Comparison of ENCODE assay signal across 11 cellular contexts in genomic region chr10:46216836-46217748, GRCh38.
A peak's percentile ranks its signal among the peaks of the same experiment; 100 is the strongest.
DNase-seq lines count a peak whose midpoint lies in the region; ATAC-seq and TF ChIP-seq lines count a peak whose summit lies in the region.
"Had no signal": no experiment of that assay in that cellular context is flagged by ENCODE, and none has a peak within 500 bp of the region (broad histone marks: within the 10 kb centered on the region; RNA-seq: fewer than 3 reads in every experiment).

No MANE protein-coding gene starts in this region.

- no peak overlapping the region for H2BK5ac ChIP-seq in IMR-90 (ENCODE audit: low read depth, low read length, poor library complexity, severe bottlenecking)

- POLR2A ChIA-PET in IMR-90 (lab: Charles Lee; ENCODE audit: unreplicated experiment): no interaction called here
- POLR2A ChIA-PET in activated CD8-positive, alpha-beta T cell treated with anti-CD3 and anti-CD28 coated beads, Interleukin-2, amount 10 ng/mL, durations not matched to agents 7 days and 5 days (lab: Charles Lee): no interaction called here
- POLR2A ChIA-PET in naive thymus-derived CD4-positive, alpha-beta T cell (lab: Charles Lee): interaction anchor here (0.8 kb wide), 1 partner anchor 210 kb away, joined by 3 read pairs; no protein-coding TSS in a partner anchor

- H3K36me3 ChIP-seq in IMR-90 (ENCODE audit: control insufficient read depth, insufficient read depth, low read length): no peaks in the 10 kb centered on the region
- H3K36me3 ChIP-seq in naive thymus-derived CD4-positive, alpha-beta T cell (ENCODE audit: control insufficient read depth in 2 of 3, insufficient read depth in 3 of 3, low read length in 3 of 3): peaks cover 0 to 52% (median 0%) of the 10 kb centered on the region in 3 experiments

- H3K9me3 Mint-ChIP-seq in activated CD8-positive, alpha-beta T cell treated with anti-CD3 and anti-CD28 coated beads, Interleukin-2, amount 10 ng/mL, durations not matched to agents 7 days and 5 days (ENCODE audit: insufficient read depth): no peaks in the 10 kb centered on the region
- no peaks in the 10 kb centered on the region for H3K9me3 Mint-ChIP-seq in naive thymus-derived CD4-positive, alpha-beta T cell

- no peak overlapping the region for H3K4me3 Mint-ChIP-seq in activated CD8-positive, alpha-beta T cell treated with anti-CD3 and anti-CD28 coated beads, Interleukin-2, amount 10 ng/mL, durations not matched to agents 7 days and 5 days
- no peak overlapping the region for H3K4me3 Mint-ChIP-seq in naive thymus-derived CD4-positive, alpha-beta T cell

- no peak overlapping the region for H4K5ac ChIP-seq in IMR-90 (ENCODE audit: low read depth, low read length)

- TF ChIP-seq CTCF in GM13976 (IDR thresholded peaks at IDR 0.05; ENCODE audit: borderline replicate concordance, control extremely low read depth, extremely low read depth, insufficient read depth, missing control alignments) (no peak), IMR-90 (conservative IDR thresholded peaks at IDR 0.05; ENCODE audit: low read depth, low read length) (no peak)

- no peak overlapping the region for H3K14ac ChIP-seq in IMR-90 (replicated peaks; ENCODE audit: low read depth, low read length)

- H3K56ac ChIP-seq in IMR-90 (ENCODE audit: extremely low read depth, insufficient read depth, low read length): no peak overlapping the region

- no peak overlapping the region for H3K18ac ChIP-seq in IMR-90 (ENCODE audit: low read depth, low read length)

- H3K9ac ChIP-seq in IMR-90 (ENCODE audit: low read depth, low read length): no peak overlapping the region

- no peak overlapping the region for H3K27ac ChIP-seq in IMR-90 (ENCODE audit: insufficient read depth, low read length)
- no peak overlapping the region for H3K27ac ChIP-seq in naive thymus-derived CD4-positive, alpha-beta T cell (ENCODE audit: low read depth, low read length)

- in situ Hi-C loops in GM13976 (cut with MboI; ENCODE audit: low sequenced_read_pairs, unreplicated experiment) (no loop called here), IMR-90 (cut with MboI; ENCODE audit: low sequenced_read_pairs) (no loop called here)

- no peak overlapping the region for H3K4ac ChIP-seq in IMR-90 (ENCODE audit: low read depth, low read length)

- H2AFZ ChIP-seq in IMR-90 (replicated peaks; ENCODE audit: low read length, poor library complexity): no peak overlapping the region

- peak overlapping the region; percentile 13 for H2AK9ac ChIP-seq in IMR-90 (replicated peaks; ENCODE audit: low read depth, low read length, poor library complexity)

- no peaks in the 10 kb centered on the region for H3K4me1 ChIP-seq in IMR-90 (ENCODE audit: control insufficient read depth, insufficient read depth, low read length)
- H3K4me1 ChIP-seq in naive thymus-derived CD4-positive, alpha-beta T cell (ENCODE audit: control insufficient read depth in 2 of 2, insufficient read depth in 2 of 2, low read length in 2 of 2): no peaks in the 10 kb centered on the region

- peaks cover 20% of the 10 kb centered on the region for H3K4me1 Mint-ChIP-seq in activated CD8-positive, alpha-beta T cell treated with anti-CD3 and anti-CD28 coated beads, Interleukin-2, amount 10 ng/mL, durations not matched to agents 7 days and 5 days (ENCODE audit: low read depth)
- peaks cover 10 to 27% (median 17%) of the 10 kb centered on the region in 7 donors for H3K4me1 Mint-ChIP-seq in naive thymus-derived CD4-positive, alpha-beta T cell

- peaks cover 4% of the 10 kb centered on the region; the same call in 1 of the 2 replicates for H3K9me1 ChIP-seq in IMR-90 (ENCODE audit: insufficient read depth, low read length)

- no peak for ATAC-seq in IMR-90 (ENCODE audit: low read depth)
- ATAC-seq in activated CD8-positive, alpha-beta T cell treated with anti-CD3 and anti-CD28 coated beads, Interleukin-2, amount 10 ng/mL, durations not matched to agents 7 days and 5 days: no peak
- peak; percentile 32 for ATAC-seq in naive thymus-derived CD4-positive, alpha-beta T cell

- no peak overlapping the region for H3K23ac ChIP-seq in IMR-90 (ENCODE audit: low read depth, low read length)

- no peak overlapping the region for H2AK5ac ChIP-seq in IMR-90 (ENCODE audit: low read depth, low read length)

- H3K79me1 ChIP-seq in IMR-90 (ENCODE audit: low read depth in 1 of 2, low read length in 2 of 2): no peaks in the 10 kb centered on the region

- no peak overlapping the region for H3K4me2 ChIP-seq in IMR-90 (ENCODE audit: low read depth, low read length)

- no peak overlapping the region for H2BK20ac ChIP-seq in IMR-90 (ENCODE audit: low read depth, low read length)

- dilution Hi-C loops in IMR-90 (cut with HindIII; ENCODE audit: low sequenced_read_pairs, unreplicated experiment): no loop called here

- H4K91ac ChIP-seq in IMR-90 (ENCODE audit: insufficient read depth, low read depth, low read length): no peak overlapping the region

- no peaks in the 10 kb centered on the region for H3K27me3 Mint-ChIP-seq in activated CD8-positive, alpha-beta T cell treated with anti-CD3 and anti-CD28 coated beads, Interleukin-2, amount 10 ng/mL, durations not matched to agents 7 days and 5 days (ENCODE audit: low read depth)
- H3K27me3 Mint-ChIP-seq in naive thymus-derived CD4-positive, alpha-beta T cell: no peaks in the 10 kb centered on the region

- no peak overlapping the region for H2BK120ac ChIP-seq in IMR-90 (ENCODE audit: low read depth, low read length)

- H2BK15ac ChIP-seq in IMR-90 (ENCODE audit: low read depth, low read length): no peak overlapping the region

- H3K36me3 Mint-ChIP-seq in activated CD8-positive, alpha-beta T cell treated with anti-CD3 and anti-CD28 coated beads, Interleukin-2, amount 10 ng/mL, durations not matched to agents 7 days and 5 days (ENCODE audit: low read depth): peaks cover 20% of the 10 kb centered on the region
- peaks cover 11 to 45% (median 17%) of the 10 kb centered on the region in 5 donors for H3K36me3 Mint-ChIP-seq in naive thymus-derived CD4-positive, alpha-beta T cell

- peaks cover 18% of the 10 kb centered on the region for H3K27me3 ChIP-seq in IMR-90 (ENCODE audit: control insufficient read depth, insufficient read depth, low read length)
- no peaks in the 10 kb centered on the region for H3K27me3 ChIP-seq in naive thymus-derived CD4-positive, alpha-beta T cell (ENCODE audit: control insufficient read depth in 2 of 2, insufficient read depth in 2 of 2, low read length in 2 of 2)

- TF ChIP-seq POLR2A in IMR-90 (IDR thresholded peaks at IDR 0.05; ENCODE audit: low read depth, low read length): no peak

- no peaks in the 10 kb centered on the region for H4K20me1 ChIP-seq in IMR-90 (ENCODE audit: insufficient read depth, low read length)

- no peak overlapping the region for H3K4me3 ChIP-seq in IMR-90 (ENCODE audit: insufficient read depth, low read depth, low read length)
- no peak overlapping the region for H3K4me3 ChIP-seq in naive thymus-derived CD4-positive, alpha-beta T cell (ENCODE audit: low read length)
- H3K4me3 ChIP-seq: lung had no signal

- intact Hi-C loops in IMR-90 (cut with micrococcal nuclease): no loop called here
- intact Hi-C loops in naive thymus-derived CD4-positive, alpha-beta T cell (cut with micrococcal nuclease): no loop called here

- TF ChIP-seq RAD21 in IMR-90 (IDR thresholded peaks at IDR 0.05; ENCODE audit: low read length): no peak

- H4K8ac ChIP-seq in IMR-90 (ENCODE audit: low read depth in 2 of 2, low read length in 2 of 2): no peak overlapping the region

- CTCF ChIA-PET in IMR-90 (lab: Yijun Ruan, JAX): interaction anchor here (1.0 kb wide), 1 partner anchor 12 kb away, joined by 4 read pairs; no protein-coding TSS in a partner anchor
- CTCF ChIA-PET in activated CD8-positive, alpha-beta T cell treated with anti-CD3 and anti-CD28 coated beads, Interleukin-2, amount 10 ng/mL, durations not matched to agents 7 days and 5 days (lab: Charles Lee): no interaction called here
- CTCF ChIA-PET in naive thymus-derived CD4-positive, alpha-beta T cell (lab: Charles Lee): no interaction called here

- DNase-seq in GM13976 (ENCODE audit: low spot score) (peak; percentile 61), IMR-90 (no peak), NCI-H1694 (lab: John Stamatoyannopoulos, UW) (no peak), DMS79 (lab: John Stamatoyannopoulos, UW) (no peak)
- DNase-seq in activated CD8-positive, alpha-beta T cell treated with anti-CD3 and anti-CD28 coated beads, Interleukin-2, amount 10 ng/mL, durations not matched to agents 7 days and 5 days: peak; percentile 11
- no peak for DNase-seq in naive thymus-derived CD4-positive, alpha-beta T cell
- DNase-seq in stimulated activated CD4-positive, alpha-beta T cell treated with anti-CD3 and anti-CD28 coated beads, Interleukin-1b, Interleukin-23, amount 100 ng/mL, for 48 hours: no peak
- DNase-seq in central memory CD4-positive, alpha-beta T cell: no peak
- DNase-seq: NCI-H2171, retina had no signal

- no peak overlapping the region for H3K27ac Mint-ChIP-seq in activated CD8-positive, alpha-beta T cell treated with anti-CD3 and anti-CD28 coated beads, Interleukin-2, amount 10 ng/mL, durations not matched to agents 7 days and 5 days
- H3K27ac Mint-ChIP-seq in naive thymus-derived CD4-positive, alpha-beta T cell: peak overlapping the region in 7 of 9 donors; percentile 25 to 82 (median 61)

- BruUV-seq in IMR-90 (replicated peaks; lab: Mats Ljungman, UMichigan): no TSS peak

- H3K9me3 ChIP-seq in IMR-90 (ENCODE audit: control insufficient read depth, insufficient read depth, low read length): no peaks in the 10 kb centered on the region
- no peaks in the 10 kb centered on the region for H3K9me3 ChIP-seq in naive thymus-derived CD4-positive, alpha-beta T cell (ENCODE audit: control insufficient read depth in 2 of 3, low read length in 3 of 3)

- 79% methylated on average over 8 of the region's 17 CpGs; no CpG with 5 or more reads in 1 of the 2 experiments for WGBS in IMR-90 (ENCODE audit: extremely low coverage in 2 of 2, insufficient read length in 1 of 2), 2 experiments

TF ChIP-seq in IMR-90, 13 proteins besides CTCF, POLR2A, EP300 and RAD21:
- TF ChIP-seq BHLHE40 (IDR thresholded peaks at IDR 0.05; ENCODE audit: low read depth, low read length) (no peak), MXI1 (IDR thresholded peaks at IDR 0.05; ENCODE audit: borderline replicate concordance, low read depth, low read length) (no peak), USF2 (IDR thresholded peaks at IDR 0.05; ENCODE audit: low read depth, low read length) (no peak)

Comparison
In these comparisons a context has a peak if more than half of its experiments do, and no peak if none do; other contexts are left out.
1. DNase-seq: peak in GM13976 (single experiment) and activated CD8-positive, alpha-beta T cell treated with anti-CD3 and anti-CD28 coated beads, Interleukin-2, amount 10 ng/mL, durations not matched to agents 7 days and 5 days (single experiment); none in IMR-90 (single experiment), naive thymus-derived CD4-positive, alpha-beta T cell (0 of 9), stimulated activated CD4-positive, alpha-beta T cell treated with anti-CD3 and anti-CD28 coated beads, Interleukin-1b, Interleukin-23, amount 100 ng/mL, for 48 hours (single experiment), central memory CD4-positive, alpha-beta T cell (single experiment), NCI-H1694 (single experiment) and DMS79 (single experiment).